In the genomic region with DNA sequence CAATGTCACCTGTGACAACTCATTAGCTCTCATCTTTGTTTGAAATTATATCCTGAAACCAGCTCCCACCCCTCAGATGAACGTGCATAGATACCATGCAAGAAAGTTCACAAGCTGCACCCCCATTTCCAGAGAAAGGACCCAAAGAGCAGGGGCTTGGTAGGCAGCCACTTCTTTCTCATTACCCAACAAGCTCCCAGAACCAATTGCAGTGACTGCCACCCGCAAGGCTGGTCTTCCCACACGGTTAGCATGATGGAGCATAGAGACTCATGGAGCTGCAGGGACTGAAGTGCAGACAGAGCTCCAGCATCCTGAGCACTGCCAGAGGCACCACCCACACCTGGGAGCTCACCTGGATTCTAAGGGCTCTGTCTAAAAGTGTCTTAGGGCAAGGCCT, we compare ENCODE assay signal across 21 cellular contexts. TPM values are rescaled to one million over a fixed set of nuclear protein-coding genes. Genes with fewer than 3 reads are reported as not detected.
DNase-seq lines count a peak whose midpoint lies in the region; ATAC-seq and TF ChIP-seq lines count a peak whose summit lies in the region.
"Had no signal": no experiment of that assay in that cellular context is flagged by ENCODE, and none has a peak within 500 bp of the region (broad histone marks: within the 10 kb centered on the region; RNA-seq: fewer than 3 reads in every experiment).

No MANE protein-coding gene starts in this region.

- no peak for TF ChIP-seq CTCF in spleen (IDR thresholded peaks at IDR 0.05 in 8 of 11, conservative IDR thresholded peaks at IDR 0.05 in 3 of 11)

- H3K36me3 Mint-ChIP-seq in activated CD4-positive, alpha-beta T cell treated with anti-CD3 and anti-CD28 coated beads, Interleukin-2, amount 10 ng/mL, durations not matched to agents 24 days and 14 days (ENCODE audit: low read depth) = no peaks in the 10 kb centered on the region

- no peak overlapping the region for H3K27ac Mint-ChIP-seq in activated CD4-positive, alpha-beta T cell treated with anti-CD3 and anti-CD28 coated beads, Interleukin-2, amount 10 ng/mL, durations not matched to agents 24 days and 14 days
- H3K27ac Mint-ChIP-seq: CD4-positive, alpha-beta T cell; HFFc6 had no signal

- intact Hi-C loops in activated CD4-positive, alpha-beta T cell treated with anti-CD3 and anti-CD28 coated beads, Interleukin-2, amount 10 ng/mL, durations not matched to agents 24 days and 14 days (cut with micrococcal nuclease) = no loop called here
- intact Hi-C loops in cardiac septum (cut with DNase I) (no loop called here), Right ventricle myocardium inferior (cut with DNase I) (no loop called here), spleen (cut with DNase I; ENCODE audit: low total_unique reads) (no loop called here)

- H3K4me1 Mint-ChIP-seq in activated CD4-positive, alpha-beta T cell treated with anti-CD3 and anti-CD28 coated beads, Interleukin-2, amount 10 ng/mL, durations not matched to agents 24 days and 14 days = no peaks in the 10 kb centered on the region

- H3K27ac ChIP-seq in spleen = no peak overlapping the region
- H3K27ac ChIP-seq: 22Rv1, A549, C4-2B, GM23248 had no signal

- peak; percentile 29 for DNase-seq in activated CD4-positive, alpha-beta T cell treated with anti-CD3 and anti-CD28 coated beads, Interleukin-2, amount 10 ng/mL, durations not matched to agents 24 days and 14 days
- no peak for DNase-seq in activated CD4-positive, alpha-beta T cell treated with anti-CD3 and anti-CD28 coated beads, Interleukin-2, amount 50 U/mL, for 1 hour
- DNase-seq in cardiac septum (ENCODE audit: low spot score) (peak; percentile 43), Right ventricle myocardium inferior (ENCODE audit: missing footprints) (no peak), left lobe of liver (ENCODE audit: low spot score) (peak; percentile 27), spleen (peak; percentile 36), HT-29 (ENCODE audit: low spot score) (no peak), epidermal melanocyte (ENCODE audit: insufficient read length, low spot score) (no peak)
- DNase-seq: AML-193; CD4-positive, alpha-beta T cell; DMS153; GDM1; GM23248; HFFc6 had no signal

- 76 to 86% (median 79%) methylated on average over 3 of the region's 3 CpGs for WGBS in spleen, 5 donors

- TF ChIP-seq POLR2A in spleen (IDR thresholded peaks at IDR 0.05) = no peak

- no peaks in the 10 kb centered on the region for H3K27me3 Mint-ChIP-seq in activated CD4-positive, alpha-beta T cell treated with anti-CD3 and anti-CD28 coated beads, Interleukin-2, amount 10 ng/mL, durations not matched to agents 24 days and 14 days

- no peak overlapping the region for H3K4me3 ChIP-seq in spleen
- H3K4me3 ChIP-seq: A549, GM23248 had no signal

- peaks cover 0 to 1% (median 0%) of the 10 kb centered on the region in 7 donors for H3K27me3 ChIP-seq in spleen (replicated peaks in 1 of 7)

- ATAC-seq in Right ventricle myocardium inferior (no peak), left lobe of liver (no peak)
- ATAC-seq: A549, HCT116 had no signal

- H3K9me3 Mint-ChIP-seq in activated CD4-positive, alpha-beta T cell treated with anti-CD3 and anti-CD28 coated beads, Interleukin-2, amount 10 ng/mL, durations not matched to agents 24 days and 14 days = no peaks in the 10 kb centered on the region
- H3K9me3 Mint-ChIP-seq: CD4-positive, alpha-beta T cell; HFFc6 had no signal

- no peaks in the 10 kb centered on the region for H3K4me1 ChIP-seq in spleen
- H3K4me1 ChIP-seq: A549, Caco-2 had no signal

- H3K9me3 ChIP-seq in spleen = no peaks in the 10 kb centered on the region
- H3K9me3 ChIP-seq: A549, Caco-2 had no signal

- no peak overlapping the region for H3K4me3 Mint-ChIP-seq in activated CD4-positive, alpha-beta T cell treated with anti-CD3 and anti-CD28 coated beads, Interleukin-2, amount 10 ng/mL, durations not matched to agents 24 days and 14 days
- H3K4me3 Mint-ChIP-seq: CD4-positive, alpha-beta T cell; HFFc6 had no signal

- H3K36me3 ChIP-seq in spleen = no peaks in the 10 kb centered on the region

RNA-seq across cellular contexts. Expression of a gene that starts 28.5 kb away (rescaled TPM):
- total RNA-seq in activated CD4-positive, alpha-beta T cell treated with anti-CD3 and anti-CD28 coated beads, Interleukin-2, amount 10 ng/mL, durations not matched to agents 24 days and 14 days = not detected in 2 replicates
- not detected for total RNA-seq in cardiac septum
- not detected for total RNA-seq in Right ventricle myocardium inferior
- not detected for total RNA-seq in left lobe of liver
- total RNA-seq in spleen = under 1 TPM in 1 of 7 donors, not detected in 6; 0.33 TPM
- polyA plus RNA-seq in spleen = not detected
- total RNA-seq in HT-29 (2014; rRNA removed; shearing (Covaris generic)) = not detected in 2 replicates
- total RNA-seq: Caco-2; CD4-positive, alpha-beta T cell; Daoy; GM23248; HFFc6 had no signal
- polyA plus RNA-seq: BJ, GM23248 had no signal

Comparison
In these comparisons a context has a peak if more than half of its experiments do, and no peak if none do; other contexts are left out.
1. DNase-seq: peak in activated CD4-positive, alpha-beta T cell treated with anti-CD3 and anti-CD28 coated beads, Interleukin-2, amount 10 ng/mL, durations not matched to agents 24 days and 14 days (single experiment), cardiac septum (single experiment), left lobe of liver (single experiment) and spleen (single experiment); none in activated CD4-positive, alpha-beta T cell treated with anti-CD3 and anti-CD28 coated beads, Interleukin-2, amount 50 U/mL, for 1 hour (single experiment), Right ventricle myocardium inferior (single experiment), HT-29 (single experiment) and epidermal melanocyte (single experiment).